ENCODE assay signal across 31 cellular contexts in genomic region chr18:58796205-58796604, GRCh38.
"Had no signal": no experiment of that assay in that cellular context is flagged by ENCODE, and none has a peak within 500 bp of the region (broad histone marks: within the 10 kb centered on the region; RNA-seq: fewer than 3 reads in every experiment).

No MANE protein-coding gene starts in this region.

- H3K4me3 ChIP-seq: gastroesophageal sphincter, hepatocyte, stomach, thyroid gland, upper lobe of left lung, vagina had no signal

- H3K4me1 ChIP-seq: gastroesophageal sphincter, thyroid gland had no signal

- H3K27me3 ChIP-seq: gastroesophageal sphincter, hepatocyte, stomach, thyroid gland, upper lobe of left lung, vagina had no signal

- H3K9me3 Mint-ChIP-seq: activated naive CD4-positive, alpha-beta T cell treated with anti-CD3 and anti-CD28 coated beads, Interleukin-2, amount 10 ng/mL, durations not matched to agents 7 days and 5 days; activated naive CD8-positive, alpha-beta T cell treated with anti-CD3 and anti-CD28 coated beads, Interleukin-2, amount 10 ng/mL, durations not matched to agents 7 days and 5 days; activated T-helper 1 cell treated with anti-CD3 and anti-CD28 coated beads, Interleukin-12 subunit alpha, Interleukin-12 subunit beta, Interleukin-2, Interleukin-4 antibody, amounts not matched to agents 30 ng/mL and 10 ng/mL and 1 ng/mL, durations not matched to agents 14 hours and 24 hours and 36 hours; effector memory CD8-positive, alpha-beta T cell; memory B cell; neural crest cell; stimulated activated naive B cell treated with anti-CD40 and anti-IgM and Interleukin-4, amounts not matched to agents 10 μg/mL and 1 μg/mL and 100 μg/mL, for 72 hours had no signal

- H3K9me3 ChIP-seq: gastroesophageal sphincter, stomach, thyroid gland, upper lobe of left lung, vagina had no signal

- H3K27ac Mint-ChIP-seq: activated naive CD4-positive, alpha-beta T cell treated with anti-CD3 and anti-CD28 coated beads, Interleukin-2, amount 10 ng/mL, durations not matched to agents 7 days and 5 days; activated naive CD8-positive, alpha-beta T cell treated with anti-CD3 and anti-CD28 coated beads, Interleukin-2, amount 10 ng/mL, durations not matched to agents 7 days and 5 days; activated T-helper 1 cell treated with anti-CD3 and anti-CD28 coated beads, Interleukin-12 subunit alpha, Interleukin-12 subunit beta, Interleukin-2, Interleukin-4 antibody, amounts not matched to agents 30 ng/mL and 10 ng/mL and 1 ng/mL, durations not matched to agents 14 hours and 24 hours and 36 hours; effector memory CD8-positive, alpha-beta T cell; memory B cell; stimulated activated naive B cell treated with anti-CD40 and anti-IgM and Interleukin-4, amounts not matched to agents 10 μg/mL and 1 μg/mL and 100 μg/mL, for 72 hours had no signal

- ATAC-seq: effector memory CD8-positive, alpha-beta T cell; gastroesophageal sphincter; left colon; naive thymus-derived CD8-positive, alpha-beta T cell; right cardiac atrium; stimulated activated naive B cell treated with anti-CD40 and anti-IgM and Interleukin-4, amounts not matched to agents 10 μg/mL and 1 μg/mL and 100 μg/mL, for 72 hours had no signal

- DNase-seq: activated CD4-positive, alpha-beta T cell treated with anti-CD3 and anti-CD28 coated beads for 48 hours; activated CD4-positive, alpha-beta T cell treated with anti-CD3 and anti-CD28 coated beads, Interleukin-2, amount 50 U/mL, for 48 hours; activated CD8-positive, alpha-beta memory T cell treated with anti-CD3 and anti-CD28 coated beads, Interleukin-2, amount 50 U/mL, for 4 hours; activated gamma-delta T cell; activated naive CD4-positive, alpha-beta T cell treated with anti-CD3 and anti-CD28 coated beads, Interleukin-2, amount 10 ng/mL, durations not matched to agents 7 days and 5 days; activated naive CD8-positive, alpha-beta T cell treated with anti-CD3 and anti-CD28 coated beads, Interleukin-2, amount 10 ng/mL, durations not matched to agents 7 days and 5 days; activated T-cell treated with anti-CD3 and anti-CD28 coated beads, Interleukin-2, amount 50 U/mL, for 1 hour; amygdala; caudate nucleus; cortex of kidney; effector memory CD8-positive, alpha-beta T cell; erythroblast; kidney; left colon; naive thymus-derived CD8-positive, alpha-beta T cell; occipital lobe; right cardiac atrium; stimulated activated CD4-positive, alpha-beta T cell treated with anti-CD3 and anti-CD28 coated beads, Interleukin-15, amount 100 ng/mL, for 24 hours; stimulated activated CD4-positive, alpha-beta T cell treated with anti-CD3 and anti-CD28 coated beads, Interleukin-2, amount 100 ng/mL, for 24 hours; stimulated activated naive B cell treated with anti-CD40 and anti-IgM and Interleukin-4, amounts not matched to agents 10 μg/mL and 1 μg/mL and 100 μg/mL, for 72 hours; stomach; thyroid gland; upper lobe of left lung had no signal

- H3K4me3 Mint-ChIP-seq: activated naive CD4-positive, alpha-beta T cell treated with anti-CD3 and anti-CD28 coated beads, Interleukin-2, amount 10 ng/mL, durations not matched to agents 7 days and 5 days; activated naive CD8-positive, alpha-beta T cell treated with anti-CD3 and anti-CD28 coated beads, Interleukin-2, amount 10 ng/mL, durations not matched to agents 7 days and 5 days; activated T-helper 1 cell treated with anti-CD3 and anti-CD28 coated beads, Interleukin-12 subunit alpha, Interleukin-12 subunit beta, Interleukin-2, Interleukin-4 antibody, amounts not matched to agents 30 ng/mL and 10 ng/mL and 1 ng/mL, durations not matched to agents 14 hours and 24 hours and 36 hours; effector memory CD8-positive, alpha-beta T cell; memory B cell; naive thymus-derived CD8-positive, alpha-beta T cell; neural crest cell; stimulated activated naive B cell treated with anti-CD40 and anti-IgM and Interleukin-4, amounts not matched to agents 10 μg/mL and 1 μg/mL and 100 μg/mL, for 72 hours had no signal

- H3K27me3 Mint-ChIP-seq: memory B cell; stimulated activated naive B cell treated with anti-CD40 and anti-IgM and Interleukin-4, amounts not matched to agents 10 μg/mL and 1 μg/mL and 100 μg/mL, for 72 hours had no signal

- H3K36me3 Mint-ChIP-seq: activated naive CD4-positive, alpha-beta T cell treated with anti-CD3 and anti-CD28 coated beads, Interleukin-2, amount 10 ng/mL, durations not matched to agents 7 days and 5 days; activated naive CD8-positive, alpha-beta T cell treated with anti-CD3 and anti-CD28 coated beads, Interleukin-2, amount 10 ng/mL, durations not matched to agents 7 days and 5 days; memory B cell; naive thymus-derived CD8-positive, alpha-beta T cell; stimulated activated naive B cell treated with anti-CD40 and anti-IgM and Interleukin-4, amounts not matched to agents 10 μg/mL and 1 μg/mL and 100 μg/mL, for 72 hours had no signal

- H3K36me3 ChIP-seq: gastroesophageal sphincter, stomach, thyroid gland, upper lobe of left lung, vagina had no signal

- FAIRE-seq: kidney, TTC549 had no signal

- H3K4me1 Mint-ChIP-seq: activated naive CD4-positive, alpha-beta T cell treated with anti-CD3 and anti-CD28 coated beads, Interleukin-2, amount 10 ng/mL, durations not matched to agents 7 days and 5 days had no signal

- H3K27ac ChIP-seq: gastroesophageal sphincter, hepatocyte, stomach, thyroid gland, upper lobe of left lung, vagina, VCaP had no signal
